In genomic region chr6:963456-963855, GRCh38 we compare ENCODE assay signal across 26 cellular contexts.
"Had no signal": no experiment of that assay in that cellular context is flagged by ENCODE, and none has a peak within 500 bp of the region (broad histone marks: within the 10 kb centered on the region; RNA-seq: fewer than 3 reads in every experiment).

No MANE protein-coding gene starts in this region.

- H3K9me3 Mint-ChIP-seq: dendritic cell treated with granulocyte-macrophage colony-stimulating factor and Interleukin-4, amounts not matched to agents 40 ng/mL and 50 ng/mL, for 4 days; effector memory CD8-positive, alpha-beta T cell; endodermal cell; mesothelial cell of epicardium had no signal

- H3K36me3 ChIP-seq: colonic mucosa, esophagus squamous epithelium, gastrocnemius medialis, heart right ventricle, left lung, lower lobe of right lung had no signal

- FAIRE-seq: islet of Langerhans, keratinocyte had no signal

- H3K4me1 ChIP-seq: colonic mucosa, gastrocnemius medialis, heart right ventricle, left lung, lower lobe of right lung had no signal

- ATAC-seq: effector memory CD8-positive, alpha-beta T cell; esophagus mucosa; gastrocnemius medialis; heart right ventricle; left cardiac atrium; left lung; left ventricle myocardium superior; lower lobe of right lung; mucosa of descending colon had no signal

- H3K4me3 Mint-ChIP-seq: dendritic cell treated with granulocyte-macrophage colony-stimulating factor and Interleukin-4, amounts not matched to agents 40 ng/mL and 50 ng/mL, for 4 days; effector memory CD8-positive, alpha-beta T cell; endodermal cell; mesothelial cell of epicardium had no signal

- H3K27ac ChIP-seq: colonic mucosa, epithelial cell of prostate, esophagus squamous epithelium, gastrocnemius medialis, heart right ventricle, left lung, lower lobe of right lung had no signal

- H3K4me3 ChIP-seq: colonic mucosa, esophagus squamous epithelium, gastrocnemius medialis, heart right ventricle, left lung, lower lobe of right lung, mucosa of descending colon had no signal

- DNase-seq: colonic mucosa; cortex of kidney; effector CD8-positive, alpha-beta T cell; effector memory CD8-positive, alpha-beta T cell; endodermal cell; erythroblast; esophagus squamous epithelium; foreskin fibroblast; foreskin melanocyte; gastrocnemius medialis; glutamatergic neuron; head of caudate nucleus; heart right ventricle; hippocampal formation; left cardiac atrium; left lung; left ventricle myocardium superior; lower lobe of right lung; mesenchymal stem cell; mucosa of descending colon had no signal

- H3K36me3 Mint-ChIP-seq: mesothelial cell of epicardium had no signal

- H3K27ac Mint-ChIP-seq: dendritic cell treated with granulocyte-macrophage colony-stimulating factor and Interleukin-4, amounts not matched to agents 40 ng/mL and 50 ng/mL, for 4 days; effector memory CD8-positive, alpha-beta T cell; endodermal cell; mesothelial cell of epicardium had no signal

- H3K9me3 ChIP-seq: colonic mucosa, esophagus squamous epithelium, gastrocnemius medialis, heart right ventricle, left lung, lower lobe of right lung, mucosa of descending colon had no signal

- H3K27me3 ChIP-seq: colonic mucosa, esophagus squamous epithelium, gastrocnemius medialis, left lung had no signal
